7 cellular contexts compared by ENCODE assay signal in the genomic region with DNA sequence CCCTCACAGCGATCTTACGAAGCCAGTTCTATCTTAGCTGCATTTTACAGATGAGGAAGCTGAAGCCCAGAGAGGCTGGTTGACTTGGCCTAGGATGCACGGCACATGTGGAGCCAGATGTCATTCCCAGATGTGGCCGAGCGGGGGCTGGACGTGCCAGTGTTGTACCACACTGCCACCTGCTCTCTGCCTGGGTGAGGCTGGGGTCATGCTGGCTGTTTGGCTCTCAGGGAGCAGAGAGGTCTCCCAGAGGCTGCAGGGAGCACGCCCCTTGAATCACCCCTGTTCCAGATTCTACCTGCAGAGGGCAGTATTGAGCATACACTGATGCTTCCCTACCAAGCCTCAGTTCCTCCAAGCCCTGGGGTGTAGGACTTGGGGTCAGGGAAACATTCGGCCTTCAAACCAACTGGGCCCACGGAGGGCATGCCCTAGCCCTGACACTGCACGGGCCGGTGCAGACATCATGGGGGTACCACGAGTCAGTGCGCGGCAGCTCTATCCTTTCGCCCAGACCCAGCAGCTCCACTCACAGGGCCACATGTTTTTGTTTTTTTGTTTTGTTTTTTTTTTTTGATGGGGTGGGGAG. TPM values are rescaled to one million over a fixed set of nuclear protein-coding genes. Genes with fewer than 3 reads are reported as not detected.
DNase-seq lines count a peak whose midpoint lies in the region; ATAC-seq and TF ChIP-seq lines count a peak whose summit lies in the region.

No MANE protein-coding gene starts in this region.

- peaks cover 13% of the 10 kb centered on the region for H3K27me3 Mint-ChIP-seq in central memory CD8-positive, alpha-beta T cell

- peaks cover 0 to 33% of the 10 kb centered on the region in 2 donors for H3K27me3 ChIP-seq in left lung

- peak; percentile 97 for TF ChIP-seq CTCF in GM12873 (IDR thresholded peaks at IDR 0.05; ENCODE audit: insufficient read depth, low read depth, low read length, missing control alignments)
- TF ChIP-seq CTCF in left lung (IDR thresholded peaks at IDR 0.05) = peak; percentile 89 to 92

- H3K27ac ChIP-seq in left lung = no peak overlapping the region

- no peak overlapping the region for H3K4me3 Mint-ChIP-seq in central memory CD8-positive, alpha-beta T cell

- H3K4me3 ChIP-seq in left lung = no peak overlapping the region

- ATAC-seq in central memory CD8-positive, alpha-beta T cell (replicated peaks; ENCODE audit: extremely low read depth, poor library complexity, severe bottlenecking) = no peak
- peak; percentile 69 for ATAC-seq in left lung

- DNase-seq in MV-4-11 (lab: John Stamatoyannopoulos, UW) (peak; percentile 55), left lung (no peak), DMS153 (lab: John Stamatoyannopoulos, UW) (no peak)
- DNase-seq in activated CD4-positive, CD25-positive, alpha-beta regulatory T cell treated with anti-CD3 and anti-CD28 coated beads, Interleukin-2, amount 50 U/mL, for 16 hours (ENCODE audit: low read depth, low spot score) = peak; percentile 47
- peak; percentile 45 to 55 for DNase-seq in central memory CD8-positive, alpha-beta T cell (ENCODE audit: low spot score in 2 of 2)
- peak; percentile 19 for DNase-seq in stimulated activated CD8-positive, alpha-beta memory T cell treated with anti-CD3 and anti-CD28 coated beads, Interleukin-12 subunit alpha, Interleukin-12 subunit beta, amount 100 ng/mL, for 4 hours (ENCODE audit: low read depth)

- no peak overlapping the region for H3K27ac Mint-ChIP-seq in central memory CD8-positive, alpha-beta T cell (ENCODE audit: low read depth)

- H3K4me1 Mint-ChIP-seq in central memory CD8-positive, alpha-beta T cell = peaks cover 12% of the 10 kb centered on the region

- no peaks in the 10 kb centered on the region for H3K36me3 Mint-ChIP-seq in central memory CD8-positive, alpha-beta T cell (ENCODE audit: insufficient read depth)

- no peaks in the 10 kb centered on the region for H3K36me3 ChIP-seq in left lung

- no peaks in the 10 kb centered on the region for H3K9me3 ChIP-seq in left lung

- H3K9me3 Mint-ChIP-seq in central memory CD8-positive, alpha-beta T cell = no peaks in the 10 kb centered on the region

- peaks cover 0 to 29% of the 10 kb centered on the region in 2 donors for H3K4me1 ChIP-seq in left lung

- intact Hi-C loops in left lung (cut with DNase I) = loop anchor here in 1 of 2 donors (10.0 kb wide), 1 partner anchor 115 kb away; no protein-coding TSS in a partner anchor

RNA-seq across cellular contexts. Expression of a gene that starts 3.8 kb away (rescaled TPM):
- total RNA-seq in left lung = 10 to 100 TPM; 20.8 to 28.3 TPM

Comparison
In these comparisons a context has a peak if more than half of its experiments do, and no peak if none do; other contexts are left out.
1. DNase-seq: peak in MV-4-11 (single experiment), activated CD4-positive, CD25-positive, alpha-beta regulatory T cell treated with anti-CD3 and anti-CD28 coated beads, Interleukin-2, amount 50 U/mL, for 16 hours (single experiment), central memory CD8-positive, alpha-beta T cell (2 of 2) and stimulated activated CD8-positive, alpha-beta memory T cell treated with anti-CD3 and anti-CD28 coated beads, Interleukin-12 subunit alpha, Interleukin-12 subunit beta, amount 100 ng/mL, for 4 hours (single experiment); none in left lung (0 of 2) and DMS153 (single experiment).